In the genomic region with DNA sequence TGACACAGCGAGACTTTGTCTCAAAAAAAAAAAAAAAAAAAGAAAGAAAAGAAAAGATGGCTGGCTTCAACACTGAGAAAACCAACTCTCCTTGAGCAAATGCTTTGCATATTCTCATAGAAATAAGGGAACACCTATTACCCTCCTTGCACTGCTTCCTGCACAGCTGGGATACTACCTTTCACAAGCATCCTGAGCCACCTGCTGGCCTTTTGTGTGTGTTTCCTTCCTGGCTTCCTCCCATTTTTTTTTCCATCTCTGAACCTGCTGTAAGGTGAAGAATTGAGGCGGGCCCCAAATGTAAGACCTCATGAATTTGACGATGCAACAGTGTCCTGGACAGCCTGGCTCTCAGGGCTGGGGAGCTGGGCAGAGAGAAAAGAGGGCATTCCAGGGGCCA, we compare ENCODE assay signal across 1 cellular context.
TF ChIP-seq lines count a peak whose summit lies in the region.

No MANE protein-coding gene starts in this region.

TF ChIP-seq in H1, 55 proteins besides CTCF, POLR2A, EP300 and RAD21 (continued from another document):
- no peak for TF ChIP-seq YY1 (IDR thresholded peaks at IDR 0.05; ENCODE audit: low read depth, low read length)
- TF ChIP-seq SP4 (IDR thresholded peaks at IDR 0.05; ENCODE audit: low read length), result no peak
- TF ChIP-seq, protein P1, sequence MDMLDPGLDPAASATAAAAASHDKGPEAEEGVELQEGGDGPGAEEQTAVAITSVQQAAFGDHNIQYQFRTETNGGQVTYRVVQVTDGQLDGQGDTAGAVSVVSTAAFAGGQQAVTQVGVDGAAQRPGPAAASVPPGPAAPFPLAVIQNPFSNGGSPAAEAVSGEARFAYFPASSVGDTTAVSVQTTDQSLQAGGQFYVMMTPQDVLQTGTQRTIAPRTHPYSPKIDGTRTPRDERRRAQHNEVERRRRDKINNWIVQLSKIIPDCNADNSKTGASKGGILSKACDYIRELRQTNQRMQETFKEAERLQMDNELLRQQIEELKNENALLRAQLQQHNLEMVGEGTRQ (IDR thresholded peaks at IDR 0.05; ENCODE audit: low read length), result no peak
- no peak for TF ChIP-seq GABPA (IDR thresholded peaks at IDR 0.05; ENCODE audit: borderline replicate concordance, insufficient read depth, low read length)
- no peak for TF ChIP-seq SP2 (IDR thresholded peaks at IDR 0.05; ENCODE audit: low read length)
- TF ChIP-seq RFX5 (IDR thresholded peaks at IDR 0.05; ENCODE audit: borderline replicate concordance, low read depth, low read length), result no peak
- TF ChIP-seq, protein P2, sequence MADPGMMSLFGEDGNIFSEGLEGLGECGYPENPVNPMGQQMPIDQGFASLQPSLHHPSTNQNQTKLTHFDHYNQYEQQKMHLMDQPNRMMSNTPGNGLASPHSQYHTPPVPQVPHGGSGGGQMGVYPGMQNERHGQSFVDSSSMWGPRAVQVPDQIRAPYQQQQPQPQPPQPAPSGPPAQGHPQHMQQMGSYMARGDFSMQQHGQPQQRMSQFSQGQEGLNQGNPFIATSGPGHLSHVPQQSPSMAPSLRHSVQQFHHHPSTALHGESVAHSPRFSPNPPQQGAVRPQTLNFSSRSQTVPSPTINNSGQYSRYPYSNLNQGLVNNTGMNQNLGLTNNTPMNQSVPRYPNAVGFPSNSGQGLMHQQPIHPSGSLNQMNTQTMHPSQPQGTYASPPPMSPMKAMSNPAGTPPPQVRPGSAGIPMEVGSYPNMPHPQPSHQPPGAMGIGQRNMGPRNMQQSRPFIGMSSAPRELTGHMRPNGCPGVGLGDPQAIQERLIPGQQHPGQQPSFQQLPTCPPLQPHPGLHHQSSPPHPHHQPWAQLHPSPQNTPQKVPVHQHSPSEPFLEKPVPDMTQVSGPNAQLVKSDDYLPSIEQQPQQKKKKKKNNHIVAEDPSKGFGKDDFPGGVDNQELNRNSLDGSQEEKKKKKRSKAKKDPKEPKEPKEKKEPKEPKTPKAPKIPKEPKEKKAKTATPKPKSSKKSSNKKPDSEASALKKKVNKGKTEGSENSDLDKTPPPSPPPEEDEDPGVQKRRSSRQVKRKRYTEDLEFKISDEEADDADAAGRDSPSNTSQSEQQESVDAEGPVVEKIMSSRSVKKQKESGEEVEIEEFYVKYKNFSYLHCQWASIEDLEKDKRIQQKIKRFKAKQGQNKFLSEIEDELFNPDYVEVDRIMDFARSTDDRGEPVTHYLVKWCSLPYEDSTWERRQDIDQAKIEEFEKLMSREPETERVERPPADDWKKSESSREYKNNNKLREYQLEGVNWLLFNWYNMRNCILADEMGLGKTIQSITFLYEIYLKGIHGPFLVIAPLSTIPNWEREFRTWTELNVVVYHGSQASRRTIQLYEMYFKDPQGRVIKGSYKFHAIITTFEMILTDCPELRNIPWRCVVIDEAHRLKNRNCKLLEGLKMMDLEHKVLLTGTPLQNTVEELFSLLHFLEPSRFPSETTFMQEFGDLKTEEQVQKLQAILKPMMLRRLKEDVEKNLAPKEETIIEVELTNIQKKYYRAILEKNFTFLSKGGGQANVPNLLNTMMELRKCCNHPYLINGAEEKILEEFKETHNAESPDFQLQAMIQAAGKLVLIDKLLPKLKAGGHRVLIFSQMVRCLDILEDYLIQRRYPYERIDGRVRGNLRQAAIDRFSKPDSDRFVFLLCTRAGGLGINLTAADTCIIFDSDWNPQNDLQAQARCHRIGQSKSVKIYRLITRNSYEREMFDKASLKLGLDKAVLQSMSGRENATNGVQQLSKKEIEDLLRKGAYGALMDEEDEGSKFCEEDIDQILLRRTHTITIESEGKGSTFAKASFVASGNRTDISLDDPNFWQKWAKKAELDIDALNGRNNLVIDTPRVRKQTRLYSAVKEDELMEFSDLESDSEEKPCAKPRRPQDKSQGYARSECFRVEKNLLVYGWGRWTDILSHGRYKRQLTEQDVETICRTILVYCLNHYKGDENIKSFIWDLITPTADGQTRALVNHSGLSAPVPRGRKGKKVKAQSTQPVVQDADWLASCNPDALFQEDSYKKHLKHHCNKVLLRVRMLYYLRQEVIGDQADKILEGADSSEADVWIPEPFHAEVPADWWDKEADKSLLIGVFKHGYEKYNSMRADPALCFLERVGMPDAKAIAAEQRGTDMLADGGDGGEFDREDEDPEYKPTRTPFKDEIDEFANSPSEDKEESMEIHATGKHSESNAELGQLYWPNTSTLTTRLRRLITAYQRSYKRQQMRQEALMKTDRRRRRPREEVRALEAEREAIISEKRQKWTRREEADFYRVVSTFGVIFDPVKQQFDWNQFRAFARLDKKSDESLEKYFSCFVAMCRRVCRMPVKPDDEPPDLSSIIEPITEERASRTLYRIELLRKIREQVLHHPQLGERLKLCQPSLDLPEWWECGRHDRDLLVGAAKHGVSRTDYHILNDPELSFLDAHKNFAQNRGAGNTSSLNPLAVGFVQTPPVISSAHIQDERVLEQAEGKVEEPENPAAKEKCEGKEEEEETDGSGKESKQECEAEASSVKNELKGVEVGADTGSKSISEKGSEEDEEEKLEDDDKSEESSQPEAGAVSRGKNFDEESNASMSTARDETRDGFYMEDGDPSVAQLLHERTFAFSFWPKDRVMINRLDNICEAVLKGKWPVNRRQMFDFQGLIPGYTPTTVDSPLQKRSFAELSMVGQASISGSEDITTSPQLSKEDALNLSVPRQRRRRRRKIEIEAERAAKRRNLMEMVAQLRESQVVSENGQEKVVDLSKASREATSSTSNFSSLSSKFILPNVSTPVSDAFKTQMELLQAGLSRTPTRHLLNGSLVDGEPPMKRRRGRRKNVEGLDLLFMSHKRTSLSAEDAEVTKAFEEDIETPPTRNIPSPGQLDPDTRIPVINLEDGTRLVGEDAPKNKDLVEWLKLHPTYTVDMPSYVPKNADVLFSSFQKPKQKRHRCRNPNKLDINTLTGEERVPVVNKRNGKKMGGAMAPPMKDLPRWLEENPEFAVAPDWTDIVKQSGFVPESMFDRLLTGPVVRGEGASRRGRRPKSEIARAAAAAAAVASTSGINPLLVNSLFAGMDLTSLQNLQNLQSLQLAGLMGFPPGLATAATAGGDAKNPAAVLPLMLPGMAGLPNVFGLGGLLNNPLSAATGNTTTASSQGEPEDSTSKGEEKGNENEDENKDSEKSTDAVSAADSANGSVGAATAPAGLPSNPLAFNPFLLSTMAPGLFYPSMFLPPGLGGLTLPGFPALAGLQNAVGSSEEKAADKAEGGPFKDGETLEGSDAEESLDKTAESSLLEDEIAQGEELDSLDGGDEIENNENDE (IDR thresholded peaks at IDR 0.05; ENCODE audit: insufficient replicate concordance, low read length), result no peak
- no peak for TF ChIP-seq SP1 (IDR thresholded peaks at IDR 0.05; ENCODE audit: low read depth, low read length)
- TF ChIP-seq TEAD4 (IDR thresholded peaks at IDR 0.05; ENCODE audit: low read depth, low read length), result no peak
- no peak for TF ChIP-seq RNF2 (IDR thresholded peaks at IDR 0.05; ENCODE audit: borderline replicate concordance, low read depth, low read length, missing control alignments, poor library complexity, severe bottlenecking)
- TF ChIP-seq KDM1A (IDR thresholded peaks at IDR 0.05; ENCODE audit: borderline replicate concordance, low read length), result no peak
- TF ChIP-seq RBBP5 (IDR thresholded peaks at IDR 0.05; ENCODE audit: borderline replicate concordance, low read depth, low read length), result no peak
- no peak for TF ChIP-seq BACH1 (IDR thresholded peaks at IDR 0.05; ENCODE audit: low read length)
- TF ChIP-seq CHD2 (IDR thresholded peaks at IDR 0.05; ENCODE audit: low read length), result no peak
